In genomic region chr5:127590154-127590722, GRCh38 we compare ENCODE assay signal across 12 cellular contexts. TPM values are rescaled to one million over a fixed set of nuclear protein-coding genes. Genes with fewer than 3 reads are reported as not detected.
DNase-seq lines count a peak whose midpoint lies in the region; ATAC-seq and TF ChIP-seq lines count a peak whose summit lies in the region.
"Had no signal": no experiment of that assay in that cellular context is flagged by ENCODE, and none has a peak within 500 bp of the region (broad histone marks: within the 10 kb centered on the region; RNA-seq: fewer than 3 reads in every experiment).

No MANE protein-coding gene starts in this region.

- H3K27me3 ChIP-seq in prostate gland (replicated peaks; ENCODE audit: insufficient read depth) (no peaks in the 10 kb centered on the region), colonic mucosa (no peaks in the 10 kb centered on the region)
- H3K27me3 ChIP-seq: testis had no signal

- TF ChIP-seq CTCF in prostate gland (IDR thresholded peaks at IDR 0.05) (no peak), colonic mucosa (IDR thresholded peaks at IDR 0.05) (no peak)

- 86% methylated on average over 6 of the region's 6 CpGs for WGBS in prostate gland

- intact Hi-C loops in prostate gland (cut with DNase I), result no loop called here
- intact Hi-C loops in colonic mucosa (cut with DNase I), result no loop called here
- intact Hi-C loops in left ventricle myocardium superior (cut with micrococcal nuclease), result no loop called here

- ATAC-seq in GM18498 (IDR thresholded peaks at IDR 0.05; ENCODE audit: unreplicated experiment) (peak; percentile 50), GM19397 (IDR thresholded peaks at IDR 0.05; ENCODE audit: unreplicated experiment) (peak; percentile 27), HG02870 (IDR thresholded peaks at IDR 0.05; ENCODE audit: unreplicated experiment) (peak; percentile 26), left ventricle myocardium superior (no peak)

- H3K9ac ChIP-seq in colonic mucosa (ENCODE audit: low read depth in 2 of 2, low read length in 2 of 2), result no peak overlapping the region
- H3K9ac ChIP-seq: parathyroid adenoma had no signal

- no peak for TF ChIP-seq POLR2A in prostate gland (IDR thresholded peaks at IDR 0.05)

- H3K27ac ChIP-seq in prostate gland, result no peak overlapping the region
- H3K27ac ChIP-seq in colonic mucosa, result no peak overlapping the region
- H3K27ac ChIP-seq: parathyroid adenoma, testis had no signal

- H3K9me3 ChIP-seq in prostate gland, result no peaks in the 10 kb centered on the region
- H3K9me3 ChIP-seq in colonic mucosa, result no peaks in the 10 kb centered on the region
- H3K9me3 ChIP-seq: testis had no signal

- H3K4me3 ChIP-seq in prostate gland (no peak overlapping the region), colonic mucosa (no peak overlapping the region)
- H3K4me3 ChIP-seq: testis had no signal

- H3K4me1 ChIP-seq in prostate gland (replicated peaks) (no peaks in the 10 kb centered on the region), colonic mucosa (no peaks in the 10 kb centered on the region)
- H3K4me1 ChIP-seq: parathyroid adenoma, testis had no signal

- H3K36me3 ChIP-seq in prostate gland (no peaks in the 10 kb centered on the region), colonic mucosa (no peaks in the 10 kb centered on the region)

- DNase-seq in NCI-H82 treated with DMSO at 0.1 percent for 48 hours (lab: John Stamatoyannopoulos, UW; ENCODE audit: unreplicated experiment) (peak; percentile 70), prostate gland (ENCODE audit: low spot score) (no peak), GOT3 (lab: John Stamatoyannopoulos, UW) (no peak), colonic mucosa (no peak), left ventricle myocardium superior (no peak)
- DNase-seq: NCI-H1417 treated with DMSO at 0.1 percent for 48 hours, testis had no signal

RNA-seq across cellular contexts. Expression of gene CTXN3, which starts 58.6 kb away (rescaled TPM):
- not detected for total RNA-seq in prostate gland
- total RNA-seq in colonic mucosa, result not detected
- total RNA-seq in left ventricle myocardium superior, result not detected
- total RNA-seq: fibroblast of lung had no signal
